8 cellular contexts compared by ENCODE assay signal in genomic region chrX:40471965-40472648, GRCh38.
DNase-seq lines count a peak whose midpoint lies in the region; ATAC-seq and TF ChIP-seq lines count a peak whose summit lies in the region.

No MANE protein-coding gene starts in this region.

- H3T11ph ChIP-seq in H9 (ENCODE audit: low read length) = no peak overlapping the region

- peaks cover 6% of the 10 kb centered on the region for H3K27me3 Mint-ChIP-seq in H9 (ENCODE audit: low read depth)
- peaks cover 13% of the 10 kb centered on the region for H3K27me3 Mint-ChIP-seq in activated naive CD4-positive, alpha-beta T cell treated with anti-CD3 and anti-CD28 coated beads, Interleukin-2, amount 10 ng/mL, durations not matched to agents 7 days and 5 days

- TF ChIP-seq CTCF in H9 (conservative IDR thresholded peaks at IDR 0.05) (0 out of 3 replicates have a peak, but pooled peaks have one; percentile 32), heart left ventricle (IDR thresholded peaks at IDR 0.05) (peak in 3 of 12 donors; percentile 10 to 25 (median 12))

- intact Hi-C loops in heart left ventricle (cut with DNase I) = loop anchor here in 1 of 10 donors (10.0 kb wide), 1 partner anchor 747 kb away; no protein-coding TSS in a partner anchor

- peaks cover 61 to 67% of the 10 kb centered on the region in 2 experiments for H3K9me3 Mint-ChIP-seq in H9
- no peaks in the 10 kb centered on the region for H3K9me3 Mint-ChIP-seq in activated naive CD4-positive, alpha-beta T cell treated with anti-CD3 and anti-CD28 coated beads, Interleukin-2, amount 10 ng/mL, durations not matched to agents 7 days and 5 days

- no peak overlapping the region for H4K8ac ChIP-seq in H9 (replicated peaks; ENCODE audit: insufficient read length, low read depth, low read length)

- peak; percentile 48 for DNase-seq in COLO668 (lab: John Stamatoyannopoulos, UW; ENCODE audit: unreplicated experiment)
- peak; percentile 72 for DNase-seq in H9
- peak; percentile 91 for DNase-seq in NCI-H524 treated with DMSO at 0.1 percent for 48 hours (lab: John Stamatoyannopoulos, UW)
- peak; percentile 33 for DNase-seq in activated naive CD4-positive, alpha-beta T cell treated with anti-CD3 and anti-CD28 coated beads, Interleukin-2, amount 10 ng/mL, durations not matched to agents 7 days and 5 days
- DNase-seq in heart left ventricle = peak in 3 of 5 donors; percentile 14 to 35 (median 23)
- no peak for DNase-seq in NK-92 (lab: John Stamatoyannopoulos, UW; ENCODE audit: unreplicated experiment)

- H2BK120ac ChIP-seq in H9 (ENCODE audit: low read depth, low read length, poor library complexity, severe bottlenecking) = no peak overlapping the region

- CTCF ChIA-PET in activated naive CD4-positive, alpha-beta T cell treated with anti-CD3 and anti-CD28 coated beads, Interleukin-2, amount 10 ng/mL, durations not matched to agents 7 days and 5 days (lab: Charles Lee) = no interaction called here

- H3K14ac ChIP-seq in H9 (ENCODE audit: insufficient read depth, low read length) = no peak overlapping the region; the same call in 1 of the 2 replicates

- H3K4ac ChIP-seq in H9 (ENCODE audit: low read depth, low read length) = no peak overlapping the region

- no peak overlapping the region for H2BK5ac ChIP-seq in H9 (ENCODE audit: insufficient read length, low read length)

- no peaks in the 10 kb centered on the region for H4K20me1 ChIP-seq in H9 (ENCODE audit: control insufficient read depth, insufficient read depth, insufficient read length)

- H3K4me3 Mint-ChIP-seq in H9 = no peak overlapping the region; a peak in 2 of 5 replicates
- H3K4me3 Mint-ChIP-seq in activated naive CD4-positive, alpha-beta T cell treated with anti-CD3 and anti-CD28 coated beads, Interleukin-2, amount 10 ng/mL, durations not matched to agents 7 days and 5 days = no peak overlapping the region

- no peak overlapping the region for H3K4me2 ChIP-seq in H9 (ENCODE audit: insufficient read depth, insufficient read length, low read length)

- H3K36me3 ChIP-seq in heart left ventricle = no peaks in the 10 kb centered on the region
- no peaks in the 10 kb centered on the region for H3K36me3 ChIP-seq in rectal smooth muscle tissue (ENCODE audit: control insufficient read depth, insufficient read depth, low read length)

- H3K4me3 ChIP-seq in heart left ventricle = peak overlapping the region in 1 of 12 donors; percentile 4
- no peak overlapping the region for H3K4me3 ChIP-seq in rectal smooth muscle tissue (ENCODE audit: low read length)

- no peak overlapping the region for H4K91ac ChIP-seq in H9 (ENCODE audit: insufficient read length, low read depth, low read length)

- H2BK12ac ChIP-seq in H9 (ENCODE audit: insufficient read length, low read depth, low read length) = no peak overlapping the region

- peak overlapping the region in 1 of 3 experiments; percentile 29; a peak in 1 of 7 replicates for H3K27ac Mint-ChIP-seq in H9
- no peak overlapping the region for H3K27ac Mint-ChIP-seq in activated naive CD4-positive, alpha-beta T cell treated with anti-CD3 and anti-CD28 coated beads, Interleukin-2, amount 10 ng/mL, durations not matched to agents 7 days and 5 days

- H2AK5ac ChIP-seq in H9 (ENCODE audit: insufficient read length, low read length) = no peak overlapping the region

- H3K27me3 ChIP-seq in H9 (ENCODE audit: insufficient read depth, low read length) (no peaks in the 10 kb centered on the region), heart left ventricle (peaks cover 0 to 41% (median 0%) of the 10 kb centered on the region in 9 donors), rectal smooth muscle tissue (ENCODE audit: control insufficient read depth, insufficient read depth, low read length) (peaks cover 6% of the 10 kb centered on the region)

- H3K27ac ChIP-seq in H9 (ENCODE audit: insufficient read length, low read depth, low read length) (no peak overlapping the region), heart left ventricle (no peak overlapping the region), rectal smooth muscle tissue (ENCODE audit: low read depth, low read length) (peak overlapping the region; percentile 41)

- H3K56ac ChIP-seq in H9 (ENCODE audit: insufficient read length, low read depth, low read length) = no peak overlapping the region

- no peak overlapping the region for H2BK15ac ChIP-seq in H9 (ENCODE audit: low read depth, low read length)

- no CpG with 5 or more reads among the region's 16 CpGs for WGBS in H9 (ENCODE audit: extremely low coverage, insufficient read length, low lambda C conversion rate)
- WGBS in heart left ventricle, 4 donors = 15 to 39% (median 33%) methylated on average over 16 of the region's 16 CpGs

- H3K4me1 Mint-ChIP-seq in H9 = peaks cover 35 to 49% of the 10 kb centered on the region in 2 experiments
- peaks cover 41% of the 10 kb centered on the region for H3K4me1 Mint-ChIP-seq in activated naive CD4-positive, alpha-beta T cell treated with anti-CD3 and anti-CD28 coated beads, Interleukin-2, amount 10 ng/mL, durations not matched to agents 7 days and 5 days

- ATAC-seq in heart left ventricle = peak; percentile 7 to 63 (median 30)
- ATAC-seq in HG03378 (IDR thresholded peaks at IDR 0.05; ENCODE audit: unreplicated experiment) = no peak

- no peak overlapping the region for H3K18ac ChIP-seq in H9 (ENCODE audit: insufficient read length, low read depth, low read length)

- no peak overlapping the region for H3K23ac ChIP-seq in H9 (ENCODE audit: insufficient read length, low read depth, low read length)

- H3K9me3 ChIP-seq in H9 (ENCODE audit: control insufficient read depth, low read depth, low read length) (no peaks in the 10 kb centered on the region), heart left ventricle (no peaks in the 10 kb centered on the region)

- H3K23me2 ChIP-seq in H9 (ENCODE audit: insufficient read length, low read depth, low read length, poor library complexity, severe bottlenecking) = no peaks in the 10 kb centered on the region

- H3K4me1 ChIP-seq in H9 (ENCODE audit: insufficient read depth, low read length) = peaks cover 24% of the 10 kb centered on the region; the same call in 1 of the 2 replicates
- H3K4me1 ChIP-seq in heart left ventricle = peaks cover 0 to 12% (median 3%) of the 10 kb centered on the region in 12 donors
- peaks cover 4% of the 10 kb centered on the region for H3K4me1 ChIP-seq in rectal smooth muscle tissue (ENCODE audit: control insufficient read depth, insufficient read depth, low read length)

- no peak for TF ChIP-seq POLR2A in heart left ventricle (IDR thresholded peaks at IDR 0.05)

- no peak overlapping the region for H3K9ac ChIP-seq in H9 (ENCODE audit: extremely low read depth, insufficient read length, low read length)
- H3K9ac ChIP-seq in rectal smooth muscle tissue (ENCODE audit: low read length) = no peak overlapping the region

- H2BK20ac ChIP-seq in H9 (ENCODE audit: low read depth, low read length, poor library complexity, severe bottlenecking) = no peak overlapping the region

- H4K5ac ChIP-seq in H9 (ENCODE audit: insufficient read length, low read depth, low read length) = no peak overlapping the region

- no peaks in the 10 kb centered on the region for H3K79me2 ChIP-seq in H9 (ENCODE audit: insufficient read depth, low read length)

- H2AFZ ChIP-seq in H9 (ENCODE audit: low read length) = no peak overlapping the region

- no peaks in the 10 kb centered on the region for H3K79me1 ChIP-seq in H9 (ENCODE audit: insufficient read depth, low read depth, low read length, poor library complexity, severe bottlenecking)

- H3K36me3 Mint-ChIP-seq in H9 (ENCODE audit: insufficient read depth in 1 of 3, low read depth in 3 of 3) = peaks cover 0 to 3% (median 2%) of the 10 kb centered on the region in 3 experiments; a peak in 5 of 7 replicates
- no peaks in the 10 kb centered on the region for H3K36me3 Mint-ChIP-seq in activated naive CD4-positive, alpha-beta T cell treated with anti-CD3 and anti-CD28 coated beads, Interleukin-2, amount 10 ng/mL, durations not matched to agents 7 days and 5 days
